Comparison of ENCODE assay signal across 34 cellular contexts in genomic region chr7:38141187-38141586, GRCh38.
"Had no signal": no experiment of that assay in that cellular context is flagged by ENCODE, and none has a peak within 500 bp of the region (broad histone marks: within the 10 kb centered on the region; RNA-seq: fewer than 3 reads in every experiment).

No MANE protein-coding gene starts in this region.

- H3K4me3 ChIP-seq: coronary artery, dorsolateral prefrontal cortex, gastrocnemius medialis, heart left ventricle had no signal

- H3K9me3 ChIP-seq: gastrocnemius medialis, heart left ventricle had no signal

- DNase-seq: activated B cell treated with CpG ODN at 0.5 μM for 24 hours; activated CD4-positive, alpha-beta T cell treated with anti-CD3 and anti-CD28 coated beads for 48 hours; activated CD4-positive, alpha-beta T cell treated with anti-CD3 and anti-CD28 coated beads, Interleukin-2, amount 50 U/mL, for 1 hour; activated CD4-positive, alpha-beta T cell treated with anti-CD3 and anti-CD28 coated beads, Interleukin-2, amount 50 U/mL, for 48 hours; activated CD8-positive, alpha-beta memory T cell treated with anti-CD3 and anti-CD28 coated beads for 24 hours; activated CD8-positive, alpha-beta T cell treated with anti-CD3 and anti-CD28 coated beads for 36 hours; activated effector memory CD4-positive, alpha-beta T cell treated with Interleukin-2 at 50 U/mL for 16 hours; activated gamma-delta T cell treated with Interleukin-2 at 50 U/mL for 16 hours; activated naive CD4-positive, alpha-beta T cell treated with anti-CD3 and anti-CD28 coated beads, Interleukin-2, amount 50 U/mL, for 16 hours; activated naive CD4-positive, alpha-beta T cell treated with Interleukin-2 at 50 U/mL for 16 hours; activated T-cell treated with anti-CD3 and anti-CD28 coated beads, Interleukin-2, amount 50 U/mL, for 4 hours; amniotic stem cell; anterior cingulate cortex; brain microvascular endothelial cell; dorsolateral prefrontal cortex; effector memory CD4-positive, alpha-beta T cell; endodermal cell; foreskin fibroblast; gastrocnemius medialis; glutamatergic neuron; heart left ventricle; T-helper 17 cell; T1000; WERI-Rb-1 had no signal

- H3K4me1 ChIP-seq: gastrocnemius medialis, heart left ventricle had no signal

- H3K9me3 Mint-ChIP-seq: activated B cell treated with CpG ODN at 0.5 μM for 24 hours; activated CD8-positive, alpha-beta T cell treated with anti-CD3 and anti-CD28 coated beads for 36 hours; activated T-cell treated with anti-CD3 and anti-CD28 coated beads, Interleukin-2, amount 50 U/mL, for 4 hours; activated T-helper 17 cell treated with anti-CD3 and anti-CD28 coated beads, Interleukin-2, amount 50 U/mL, for 72 hours; central memory CD8-positive, alpha-beta T cell; dendritic cell treated with granulocyte-macrophage colony-stimulating factor and Interleukin-4, amounts not matched to agents 40 ng/mL and 50 ng/mL, for 4 days; endodermal cell; T-helper 2 cell treated with Interferon-gamma antibody and Interleukin-4, amounts not matched to agents 5 μg/mL and 100 μg/mL, for 36 hours had no signal

- ATAC-seq: activated CD4-positive, CD25-positive, alpha-beta regulatory T cell treated with anti-CD3 and anti-CD28 coated beads, Interleukin-2, amount 50 U/mL, for 24 hours; activated CD8-positive, alpha-beta T cell treated with anti-CD3 and anti-CD28 coated beads for 36 hours; activated T-cell treated with anti-CD3 and anti-CD28 coated beads, Interleukin-2, amount 50 U/mL, for 4 hours; activated T-helper 17 cell treated with anti-CD3 and anti-CD28 coated beads, Interleukin-2, amount 50 U/mL, for 72 hours; esophagus mucosa; gastrocnemius medialis; heart left ventricle; T-helper 17 cell had no signal

- H3K36me3 Mint-ChIP-seq: activated naive CD8-positive, alpha-beta T cell had no signal

- H3K27ac ChIP-seq: brain microvascular endothelial cell, coronary artery, dorsolateral prefrontal cortex, gastrocnemius medialis, heart left ventricle, WERI-Rb-1 had no signal

- H3K27ac Mint-ChIP-seq: activated B cell treated with CpG ODN at 0.5 μM for 24 hours; activated CD8-positive, alpha-beta T cell treated with anti-CD3 and anti-CD28 coated beads for 36 hours; activated naive CD8-positive, alpha-beta T cell; activated T-helper 17 cell treated with anti-CD3 and anti-CD28 coated beads, Interleukin-2, amount 50 U/mL, for 72 hours; dendritic cell treated with granulocyte-macrophage colony-stimulating factor and Interleukin-4, amounts not matched to agents 40 ng/mL and 50 ng/mL, for 4 days; endodermal cell; T-helper 17 cell; T-helper 2 cell treated with Interferon-gamma antibody and Interleukin-4, amounts not matched to agents 5 μg/mL and 100 μg/mL, for 36 hours had no signal

- H3K4me3 Mint-ChIP-seq: activated B cell treated with CpG ODN at 0.5 μM for 24 hours; activated CD8-positive, alpha-beta T cell treated with anti-CD3 and anti-CD28 coated beads for 36 hours; activated naive CD8-positive, alpha-beta T cell; activated T-cell treated with anti-CD3 and anti-CD28 coated beads, Interleukin-2, amount 50 U/mL, for 4 hours; activated T-helper 17 cell treated with anti-CD3 and anti-CD28 coated beads, Interleukin-2, amount 50 U/mL, for 72 hours; central memory CD8-positive, alpha-beta T cell; dendritic cell treated with granulocyte-macrophage colony-stimulating factor and Interleukin-4, amounts not matched to agents 40 ng/mL and 50 ng/mL, for 4 days; endodermal cell; T-helper 17 cell; T-helper 2 cell treated with Interferon-gamma antibody and Interleukin-4, amounts not matched to agents 5 μg/mL and 100 μg/mL, for 36 hours had no signal

- H3K27me3 Mint-ChIP-seq: dendritic cell treated with granulocyte-macrophage colony-stimulating factor and Interleukin-4, amounts not matched to agents 40 ng/mL and 50 ng/mL, for 4 days had no signal

- H3K27me3 ChIP-seq: brain microvascular endothelial cell, dorsolateral prefrontal cortex, gastrocnemius medialis, heart left ventricle had no signal

- H3K4me1 Mint-ChIP-seq: activated T-helper 17 cell treated with anti-CD3 and anti-CD28 coated beads, Interleukin-2, amount 50 U/mL, for 72 hours; central memory CD8-positive, alpha-beta T cell; endodermal cell; T-helper 17 cell had no signal

- FAIRE-seq: astrocyte, bronchial epithelial cell had no signal

- H3K36me3 ChIP-seq: brain microvascular endothelial cell, gastrocnemius medialis, heart left ventricle, WERI-Rb-1 had no signal
